ENCODE assay signal across 27 cellular contexts in the genomic region with DNA sequence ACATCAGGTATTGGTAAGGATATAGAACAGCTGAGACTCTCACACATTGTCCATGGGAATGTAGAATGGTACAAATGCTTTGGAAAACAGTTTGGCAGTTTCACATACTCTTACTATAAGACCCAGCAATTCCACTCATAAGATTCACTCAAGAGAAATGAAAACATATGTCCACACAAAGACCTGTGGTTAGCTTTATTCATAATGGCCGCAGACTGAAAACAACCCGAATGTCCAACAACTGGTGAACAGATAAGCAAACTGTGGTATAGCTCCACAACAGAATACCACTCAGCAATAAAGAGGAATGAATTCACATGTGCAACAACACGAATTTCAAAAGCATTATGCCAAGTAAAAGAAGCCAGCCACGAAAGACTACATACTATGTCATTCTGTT.
"Had no signal": no experiment of that assay in that cellular context is flagged by ENCODE, and none has a peak within 500 bp of the region (broad histone marks: within the 10 kb centered on the region; RNA-seq: fewer than 3 reads in every experiment).

No MANE protein-coding gene starts in this region.

- H3K27ac ChIP-seq: dorsolateral prefrontal cortex, neural progenitor cell, psoas muscle, sigmoid colon, skin epidermis, spleen, testis, tibial artery, uterus had no signal

- FAIRE-seq: colon, frontal cortex, kidney had no signal

- H3K27me3 Mint-ChIP-seq: type B pancreatic cell had no signal

- H3K9me3 ChIP-seq: mucosa of descending colon, psoas muscle, sigmoid colon, spleen, testis, tibial artery, uterus had no signal

- H3K9ac ChIP-seq: neural progenitor cell had no signal

- H3K36me3 Mint-ChIP-seq: mesothelial cell of epicardium; neural progenitor cell; stimulated activated memory B cell treated with anti-CD40 and anti-IgM and Interleukin-4, amounts not matched to agents 10 μg/mL and 1 μg/mL and 100 μg/mL, for 72 hours; type B pancreatic cell had no signal

- H3K4me2 ChIP-seq: neural progenitor cell had no signal

- H3K4me3 Mint-ChIP-seq: mesothelial cell of epicardium; naive thymus-derived CD4-positive, alpha-beta T cell; neural progenitor cell; stimulated activated memory B cell treated with anti-CD40 and anti-IgM and Interleukin-4, amounts not matched to agents 10 μg/mL and 1 μg/mL and 100 μg/mL, for 72 hours; type B pancreatic cell had no signal

- H3K4me3 ChIP-seq: dorsolateral prefrontal cortex, mucosa of descending colon, neural progenitor cell, psoas muscle, sigmoid colon, skin epidermis, spleen, testis, tibial artery, uterus had no signal

- H3K9me3 Mint-ChIP-seq: type B pancreatic cell had no signal

- H3K4me1 ChIP-seq: neural progenitor cell, psoas muscle, sigmoid colon, spleen, uterus had no signal

- H3K4me1 Mint-ChIP-seq: stimulated activated memory B cell treated with anti-CD40 and anti-IgM and Interleukin-4, amounts not matched to agents 10 μg/mL and 1 μg/mL and 100 μg/mL, for 72 hours had no signal

- DNase-seq: cerebellar nuclear complex; dorsolateral prefrontal cortex; effector CD4-positive, alpha-beta T cell; head of caudate nucleus; kidney; mesenchymal stem cell; mucosa of descending colon; naive thymus-derived CD4-positive, alpha-beta T cell; posterior cingulate gyrus; psoas muscle; right cardiac atrium; sigmoid colon; spleen; stimulated activated CD4-positive, alpha-beta T cell treated with anti-CD3 and anti-CD28 coated beads, Interleukin-4, amount 100 ng/mL, for 4 hours; stimulated activated naive CD8-positive, alpha-beta T cell treated with anti-CD3 and anti-CD28 coated beads, Interleukin-15, Interleukin-2, amounts not matched to agents 100 U/mL and 50 U/mL, for 24 hours; testis; tibial artery; uterus had no signal

- ATAC-seq: left lobe of liver; mucosa of descending colon; naive thymus-derived CD4-positive, alpha-beta T cell; psoas muscle; stimulated activated memory B cell treated with anti-CD40 and anti-IgM and Interleukin-4, amounts not matched to agents 10 μg/mL and 1 μg/mL and 100 μg/mL, for 72 hours; stimulated activated naive CD8-positive, alpha-beta T cell treated with anti-CD3 and anti-CD28 coated beads, Interleukin-15, Interleukin-2, amounts not matched to agents 100 U/mL and 50 U/mL, for 24 hours had no signal

- H3K36me3 ChIP-seq: neural progenitor cell, sigmoid colon, spleen, tibial artery, uterus had no signal

- H3K27ac Mint-ChIP-seq: mesothelial cell of epicardium; naive thymus-derived CD4-positive, alpha-beta T cell; nephron; neural progenitor cell; stimulated activated memory B cell treated with anti-CD40 and anti-IgM and Interleukin-4, amounts not matched to agents 10 μg/mL and 1 μg/mL and 100 μg/mL, for 72 hours; type B pancreatic cell had no signal

- H3K27me3 ChIP-seq: dorsolateral prefrontal cortex, neural progenitor cell, sigmoid colon, spleen, testis, tibial artery, uterus had no signal
